In the genomic region with DNA sequence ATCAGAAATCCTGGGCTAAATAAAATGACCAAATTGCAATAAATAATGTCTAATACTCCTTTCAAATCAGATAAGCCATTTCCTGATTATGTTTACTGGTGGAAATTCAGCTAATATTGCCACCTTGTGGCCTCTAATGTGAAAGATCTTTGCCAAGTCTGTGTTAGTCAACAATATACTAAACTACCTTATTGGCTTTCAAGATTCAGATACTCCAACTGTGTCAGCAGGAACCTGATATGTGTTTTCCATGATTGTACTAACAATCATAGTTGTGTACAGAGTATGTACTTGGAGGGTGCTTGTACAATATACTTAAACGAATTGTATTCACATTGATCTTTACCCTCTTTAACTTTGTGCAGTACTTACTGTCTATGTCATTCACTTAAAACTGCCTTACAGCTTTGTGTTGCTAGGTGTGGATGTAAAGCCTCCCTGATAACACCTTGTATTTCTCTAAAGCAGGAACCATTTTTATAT, we compare ENCODE assay signal across 1 cellular context.
TF ChIP-seq lines count a peak whose summit lies in the region.

No MANE protein-coding gene starts in this region.

TF ChIP-seq in GM12878, 131 proteins besides CTCF, POLR2A, EP300 and RAD21 (continued from another document):
- TF ChIP-seq, protein P1, sequence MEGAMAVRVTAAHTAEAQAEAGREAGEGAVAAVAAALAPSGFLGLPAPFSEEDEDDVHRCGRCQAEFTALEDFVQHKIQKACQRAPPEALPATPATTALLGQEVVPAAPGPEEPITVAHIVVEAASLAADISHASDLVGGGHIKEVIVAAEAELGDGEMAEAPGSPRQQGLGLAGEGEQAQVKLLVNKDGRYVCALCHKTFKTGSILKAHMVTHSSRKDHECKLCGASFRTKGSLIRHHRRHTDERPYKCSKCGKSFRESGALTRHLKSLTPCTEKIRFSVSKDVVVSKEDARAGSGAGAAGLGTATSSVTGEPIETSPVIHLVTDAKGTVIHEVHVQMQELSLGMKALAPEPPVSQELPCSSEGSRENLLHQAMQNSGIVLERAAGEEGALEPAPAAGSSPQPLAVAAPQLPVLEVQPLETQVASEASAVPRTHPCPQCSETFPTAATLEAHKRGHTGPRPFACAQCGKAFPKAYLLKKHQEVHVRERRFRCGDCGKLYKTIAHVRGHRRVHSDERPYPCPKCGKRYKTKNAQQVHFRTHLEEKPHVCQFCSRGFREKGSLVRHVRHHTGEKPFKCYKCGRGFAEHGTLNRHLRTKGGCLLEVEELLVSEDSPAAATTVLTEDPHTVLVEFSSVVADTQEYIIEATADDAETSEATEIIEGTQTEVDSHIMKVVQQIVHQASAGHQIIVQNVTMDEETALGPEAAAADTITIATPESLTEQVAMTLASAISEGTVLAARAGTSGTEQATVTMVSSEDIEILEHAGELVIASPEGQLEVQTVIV (IDR thresholded peaks at IDR 0.05; ENCODE audit: borderline replicate concordance, partially characterized antibody) = no peak
- no peak for TF ChIP-seq ZSCAN29 (IDR thresholded peaks at IDR 0.05)
- no peak for TF ChIP-seq MTA3 (IDR thresholded peaks at IDR 0.05; ENCODE audit: borderline replicate concordance, low read length)
- no peak for TF ChIP-seq BRCA1 (IDR thresholded peaks at IDR 0.05; ENCODE audit: low read depth, low read length)
- no peak for TF ChIP-seq POLR2AphosphoS5 (IDR thresholded peaks at IDR 0.05; ENCODE audit: low read length)
- TF ChIP-seq SIX5 (IDR thresholded peaks at IDR 0.05; ENCODE audit: low read depth, low read length, severe bottlenecking) = no peak
- no peak for TF ChIP-seq CREB1 (IDR thresholded peaks at IDR 0.05; ENCODE audit: low read depth)
- peak; percentile 44; the same call in 1 of the 2 replicates for TF ChIP-seq SMC3 (IDR thresholded peaks at IDR 0.05; ENCODE audit: borderline replicate concordance, low read length)
- no peak for TF ChIP-seq SREBF2 (IDR thresholded peaks at IDR 0.05; ENCODE audit: low read length)
- TF ChIP-seq TAF1 (IDR thresholded peaks at IDR 0.05; ENCODE audit: borderline replicate concordance, low read depth, low read length) = no peak
- no peak for TF ChIP-seq SPI1 (IDR thresholded peaks at IDR 0.05; ENCODE audit: borderline replicate concordance, insufficient read depth, low read depth, low read length)
- TF ChIP-seq, protein P2, sequence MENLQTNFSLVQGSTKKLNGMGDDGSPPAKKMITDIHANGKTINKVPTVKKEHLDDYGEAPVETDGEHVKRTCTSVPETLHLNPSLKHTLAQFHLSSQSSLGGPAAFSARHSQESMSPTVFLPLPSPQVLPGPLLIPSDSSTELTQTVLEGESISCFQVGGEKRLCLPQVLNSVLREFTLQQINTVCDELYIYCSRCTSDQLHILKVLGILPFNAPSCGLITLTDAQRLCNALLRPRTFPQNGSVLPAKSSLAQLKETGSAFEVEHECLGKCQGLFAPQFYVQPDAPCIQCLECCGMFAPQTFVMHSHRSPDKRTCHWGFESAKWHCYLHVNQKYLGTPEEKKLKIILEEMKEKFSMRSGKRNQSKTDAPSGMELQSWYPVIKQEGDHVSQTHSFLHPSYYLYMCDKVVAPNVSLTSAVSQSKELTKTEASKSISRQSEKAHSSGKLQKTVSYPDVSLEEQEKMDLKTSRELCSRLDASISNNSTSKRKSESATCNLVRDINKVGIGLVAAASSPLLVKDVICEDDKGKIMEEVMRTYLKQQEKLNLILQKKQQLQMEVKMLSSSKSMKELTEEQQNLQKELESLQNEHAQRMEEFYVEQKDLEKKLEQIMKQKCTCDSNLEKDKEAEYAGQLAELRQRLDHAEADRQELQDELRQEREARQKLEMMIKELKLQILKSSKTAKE (IDR thresholded peaks at IDR 0.05; ENCODE audit: low read depth, poor library complexity, severe bottlenecking) = no peak
- TF ChIP-seq BMI1 (IDR thresholded peaks at IDR 0.05; ENCODE audit: borderline replicate concordance) = no peak
- TF ChIP-seq, protein P3, sequence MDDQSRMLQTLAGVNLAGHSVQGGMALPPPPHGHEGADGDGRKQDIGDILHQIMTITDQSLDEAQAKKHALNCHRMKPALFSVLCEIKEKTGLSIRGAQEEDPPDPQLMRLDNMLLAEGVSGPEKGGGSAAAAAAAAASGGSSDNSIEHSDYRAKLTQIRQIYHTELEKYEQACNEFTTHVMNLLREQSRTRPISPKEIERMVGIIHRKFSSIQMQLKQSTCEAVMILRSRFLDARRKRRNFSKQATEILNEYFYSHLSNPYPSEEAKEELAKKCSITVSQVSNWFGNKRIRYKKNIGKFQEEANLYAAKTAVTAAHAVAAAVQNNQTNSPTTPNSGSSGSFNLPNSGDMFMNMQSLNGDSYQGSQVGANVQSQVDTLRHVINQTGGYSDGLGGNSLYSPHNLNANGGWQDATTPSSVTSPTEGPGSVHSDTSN (IDR thresholded peaks at IDR 0.05; ENCODE audit: insufficient replicate concordance, low read depth, low read length) = no peak
- no peak for TF ChIP-seq MXI1 (IDR thresholded peaks at IDR 0.05; ENCODE audit: low read depth, low read length)
- TF ChIP-seq, protein P4, sequence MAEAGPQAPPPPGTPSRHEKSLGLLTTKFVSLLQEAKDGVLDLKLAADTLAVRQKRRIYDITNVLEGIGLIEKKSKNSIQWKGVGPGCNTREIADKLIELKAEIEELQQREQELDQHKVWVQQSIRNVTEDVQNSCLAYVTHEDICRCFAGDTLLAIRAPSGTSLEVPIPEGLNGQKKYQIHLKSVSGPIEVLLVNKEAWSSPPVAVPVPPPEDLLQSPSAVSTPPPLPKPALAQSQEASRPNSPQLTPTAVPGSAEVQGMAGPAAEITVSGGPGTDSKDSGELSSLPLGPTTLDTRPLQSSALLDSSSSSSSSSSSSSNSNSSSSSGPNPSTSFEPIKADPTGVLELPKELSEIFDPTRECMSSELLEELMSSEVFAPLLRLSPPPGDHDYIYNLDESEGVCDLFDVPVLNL (IDR thresholded peaks at IDR 0.05; ENCODE audit: low read depth, low read length) = no peak
- no peak for TF ChIP-seq PAX8 (IDR thresholded peaks at IDR 0.05)
- 0 out of 2 replicates have a peak, but pooled peaks have one; percentile 41 for TF ChIP-seq SMARCA5 (IDR thresholded peaks at IDR 0.05)
- TF ChIP-seq, protein P5, sequence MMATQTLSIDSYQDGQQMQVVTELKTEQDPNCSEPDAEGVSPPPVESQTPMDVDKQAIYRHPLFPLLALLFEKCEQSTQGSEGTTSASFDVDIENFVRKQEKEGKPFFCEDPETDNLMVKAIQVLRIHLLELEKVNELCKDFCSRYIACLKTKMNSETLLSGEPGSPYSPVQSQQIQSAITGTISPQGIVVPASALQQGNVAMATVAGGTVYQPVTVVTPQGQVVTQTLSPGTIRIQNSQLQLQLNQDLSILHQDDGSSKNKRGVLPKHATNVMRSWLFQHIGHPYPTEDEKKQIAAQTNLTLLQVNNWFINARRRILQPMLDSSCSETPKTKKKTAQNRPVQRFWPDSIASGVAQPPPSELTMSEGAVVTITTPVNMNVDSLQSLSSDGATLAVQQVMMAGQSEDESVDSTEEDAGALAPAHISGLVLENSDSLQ (IDR thresholded peaks at IDR 0.05) = no peak
- TF ChIP-seq WRNIP1 (IDR thresholded peaks at IDR 0.05; ENCODE audit: borderline replicate concordance, low read depth, low read length) = no peak
TF ChIP-seq in GM12878: peak in this region for 3.
